In the genomic region with DNA sequence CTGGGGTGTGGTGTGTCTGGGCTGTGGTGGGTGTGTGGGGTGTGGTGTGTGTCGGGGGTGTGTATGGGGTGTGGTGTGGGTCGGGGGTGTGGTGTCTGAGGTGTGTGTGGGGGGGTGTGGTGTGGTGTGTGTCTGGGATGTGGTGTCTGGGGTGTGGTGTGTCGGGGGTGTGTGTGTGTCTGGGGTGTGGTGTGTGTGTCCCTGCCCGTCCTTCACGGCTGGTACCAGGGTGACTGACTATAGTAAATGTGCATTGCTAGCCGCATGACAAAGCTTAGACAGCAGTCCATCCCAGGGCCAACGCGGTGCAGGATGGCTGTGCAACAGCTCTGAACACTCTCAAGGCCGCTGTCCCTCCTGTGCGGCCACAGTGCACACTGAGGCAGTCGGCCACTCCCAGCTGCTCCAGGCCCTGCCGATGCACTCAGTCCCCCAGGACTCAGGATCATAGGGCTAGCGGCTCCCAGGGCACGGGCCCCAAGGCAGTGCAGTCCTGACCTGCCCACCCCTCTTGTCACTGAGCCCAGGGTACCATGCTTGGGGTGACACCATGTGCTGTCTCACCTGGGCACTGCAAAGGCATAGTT, we compare ENCODE assay signal across 11 cellular contexts. TPM values are rescaled to one million over a fixed set of nuclear protein-coding genes. Genes with fewer than 3 reads are reported as not detected.
DNase-seq lines count a peak whose midpoint lies in the region; ATAC-seq and TF ChIP-seq lines count a peak whose summit lies in the region.
"Had no signal": no experiment of that assay in that cellular context is flagged by ENCODE, and none has a peak within 500 bp of the region (broad histone marks: within the 10 kb centered on the region; RNA-seq: fewer than 3 reads in every experiment).

No MANE protein-coding gene starts in this region.

- H2AK5ac ChIP-seq in IMR-90 (ENCODE audit: low read depth, low read length) = no peak overlapping the region; the same call in 1 of the 2 replicates

- dilution Hi-C loops in IMR-90 (cut with HindIII; ENCODE audit: low sequenced_read_pairs, unreplicated experiment) = no loop called here

- POLR2A ChIA-PET in CD4-positive, alpha-beta memory T cell (lab: Charles Lee; ENCODE audit: partially characterized antibody) = interaction anchor here (1.2 to 1.8 kb wide), 2 partner anchors 98 to 176 kb away, joined by 3 to 6 read pairs; no protein-coding TSS in a partner anchor
- POLR2A ChIA-PET in IMR-90 (lab: Charles Lee; ENCODE audit: unreplicated experiment) = no interaction called here
- POLR2A ChIA-PET in activated CD4-positive, alpha-beta memory T cell treated with anti-CD3 and anti-CD28 coated beads for 36 hours (lab: Charles Lee) = no interaction called here

- H3K56ac ChIP-seq in IMR-90 (ENCODE audit: extremely low read depth, insufficient read depth, low read length) = no peak overlapping the region

- H3K9me3 Mint-ChIP-seq in CD4-positive, alpha-beta memory T cell = peaks cover 0 to 9% (median 0%) of the 10 kb centered on the region in 8 donors
- no peaks in the 10 kb centered on the region for H3K9me3 Mint-ChIP-seq in activated CD4-positive, alpha-beta memory T cell treated with anti-CD3 and anti-CD28 coated beads for 36 hours

- no peak overlapping the region for H2BK15ac ChIP-seq in IMR-90 (ENCODE audit: low read depth, low read length)

- no TSS peak for BruUV-seq in IMR-90 (replicated peaks; lab: Mats Ljungman, UMichigan)

- no peak overlapping the region for H2BK120ac ChIP-seq in IMR-90 (ENCODE audit: low read depth, low read length)

- H3K36me3 ChIP-seq in CD4-positive, alpha-beta memory T cell (ENCODE audit: insufficient read depth, low read length) = peaks cover 13% of the 10 kb centered on the region
- H3K36me3 ChIP-seq in IMR-90 (ENCODE audit: control insufficient read depth, insufficient read depth, low read length) = 0 out of 2 replicates have a peak, but pooled peaks cover 1% of the 10 kb centered on the region

- H3K18ac ChIP-seq in IMR-90 (ENCODE audit: low read depth, low read length) = no peak overlapping the region

- no peak overlapping the region for H2BK20ac ChIP-seq in IMR-90 (ENCODE audit: low read depth, low read length)

- TF ChIP-seq RAD21 in IMR-90 (IDR thresholded peaks at IDR 0.05; ENCODE audit: low read length) = no peak

- H3K4ac ChIP-seq in IMR-90 (ENCODE audit: low read depth, low read length) = no peak overlapping the region

- H3K36me3 Mint-ChIP-seq in CD4-positive, alpha-beta memory T cell = peaks cover 13 to 17% of the 10 kb centered on the region in 2 donors
- H3K36me3 Mint-ChIP-seq in activated CD4-positive, alpha-beta memory T cell treated with anti-CD3 and anti-CD28 coated beads for 36 hours = peaks cover 7% of the 10 kb centered on the region

- ATAC-seq in IMR-90 (ENCODE audit: low read depth) (no peak), GM21825 (IDR thresholded peaks at IDR 0.05; ENCODE audit: unreplicated experiment) (no peak)

- no peak overlapping the region for H3K14ac ChIP-seq in IMR-90 (replicated peaks; ENCODE audit: low read depth, low read length)

- no peak for TF ChIP-seq POLR2A in IMR-90 (IDR thresholded peaks at IDR 0.05; ENCODE audit: low read depth, low read length)

- H3K27me3 Mint-ChIP-seq in CD4-positive, alpha-beta memory T cell = no peaks in the 10 kb centered on the region
- H3K27me3 Mint-ChIP-seq in activated CD4-positive, alpha-beta memory T cell treated with anti-CD3 and anti-CD28 coated beads for 36 hours = no peaks in the 10 kb centered on the region

- no peak overlapping the region for H3K23ac ChIP-seq in IMR-90 (ENCODE audit: low read depth, low read length)

- peaks cover 16 to 43% (median 28%) of the 10 kb centered on the region in 4 donors for H3K4me1 Mint-ChIP-seq in CD4-positive, alpha-beta memory T cell
- peaks cover 19% of the 10 kb centered on the region for H3K4me1 Mint-ChIP-seq in activated CD4-positive, alpha-beta memory T cell treated with anti-CD3 and anti-CD28 coated beads for 36 hours (ENCODE audit: low read depth)

- CTCF ChIA-PET in CD4-positive, alpha-beta memory T cell (lab: Charles Lee; ENCODE audit: partially characterized antibody) = interaction anchor here (1.5 to 4.5 kb wide), 2 partner anchors 177 to 180 kb away, joined by 3 to 31 read pairs; no protein-coding TSS in a partner anchor
- CTCF ChIA-PET in IMR-90 (lab: Yijun Ruan, JAX) = no interaction called here
- CTCF ChIA-PET in activated CD4-positive, alpha-beta memory T cell treated with anti-CD3 and anti-CD28 coated beads for 36 hours (lab: Charles Lee) = no interaction called here

- no peak overlapping the region for H4K91ac ChIP-seq in IMR-90 (ENCODE audit: insufficient read depth, low read depth, low read length)

- intact Hi-C loops in CD4-positive, alpha-beta memory T cell (cut with micrococcal nuclease) = no loop called here
- intact Hi-C loops in IMR-90 (cut with micrococcal nuclease) = no loop called here
- intact Hi-C loops in activated CD4-positive, alpha-beta memory T cell treated with anti-CD3 and anti-CD28 coated beads for 36 hours (cut with micrococcal nuclease) = no loop called here

- no peak overlapping the region for H4K5ac ChIP-seq in IMR-90 (ENCODE audit: low read depth, low read length)

- H3K4me1 ChIP-seq in CD4-positive, alpha-beta memory T cell (ENCODE audit: insufficient read depth, low read length) = peaks cover 29% of the 10 kb centered on the region
- H3K4me1 ChIP-seq in IMR-90 (ENCODE audit: control insufficient read depth, insufficient read depth, low read length) = peaks cover 9% of the 10 kb centered on the region

- peak overlapping the region in 6 of 7 donors; percentile 68 to 92 (median 78) for H3K27ac Mint-ChIP-seq in CD4-positive, alpha-beta memory T cell
- H3K27ac Mint-ChIP-seq in activated CD4-positive, alpha-beta memory T cell treated with anti-CD3 and anti-CD28 coated beads for 36 hours = peak overlapping the region; percentile 46

- TF ChIP-seq CTCF in IMR-90 (conservative IDR thresholded peaks at IDR 0.05; ENCODE audit: low read depth, low read length) = no peak

- H3K79me1 ChIP-seq in IMR-90 (ENCODE audit: low read depth in 1 of 2, low read length in 2 of 2) = no peaks in the 10 kb centered on the region

- WGBS in IMR-90 (ENCODE audit: extremely low coverage in 2 of 2, insufficient read length in 1 of 2), 2 experiments = 100% methylated on average over 3 of the region's 14 CpGs; no CpG with 5 or more reads in 1 of the 2 experiments

- no peaks in the 10 kb centered on the region for H4K20me1 ChIP-seq in IMR-90 (ENCODE audit: insufficient read depth, low read length)

- peak; percentile 50 to 74 (median 59) for DNase-seq in CD4-positive, alpha-beta memory T cell
- DNase-seq in IMR-90 (no peak), left kidney (ENCODE audit: low read depth, low spot score) (peak; percentile 22), NCI-H2029 (lab: John Stamatoyannopoulos, UW) (no peak), AML-193 (lab: John Stamatoyannopoulos, UW) (no peak), NCI-H1694 (lab: John Stamatoyannopoulos, UW) (no peak)
- DNase-seq in activated CD4-positive, alpha-beta memory T cell treated with anti-CD3 and anti-CD28 coated beads for 36 hours = peak; percentile 43
- DNase-seq: hypothalamus, NCI-H1930 had no signal

- H3K4me2 ChIP-seq in IMR-90 (ENCODE audit: low read depth, low read length) = no peak overlapping the region

- no peak overlapping the region for H3K9ac ChIP-seq in IMR-90 (ENCODE audit: low read depth, low read length)

- H3K27ac ChIP-seq in CD4-positive, alpha-beta memory T cell (ENCODE audit: low read depth, low read length) = no peak overlapping the region
- no peak overlapping the region for H3K27ac ChIP-seq in IMR-90 (ENCODE audit: insufficient read depth, low read length)
- H3K27ac ChIP-seq: coronary artery had no signal

- no peak overlapping the region for H4K8ac ChIP-seq in IMR-90 (ENCODE audit: low read depth in 2 of 2, low read length in 2 of 2)

- H3K4me3 Mint-ChIP-seq in CD4-positive, alpha-beta memory T cell = peak overlapping the region in 3 of 8 donors; percentile 10 to 26 (median 20)
- no peak overlapping the region for H3K4me3 Mint-ChIP-seq in activated CD4-positive, alpha-beta memory T cell treated with anti-CD3 and anti-CD28 coated beads for 36 hours

- peak overlapping the region; percentile 37 for H2AK9ac ChIP-seq in IMR-90 (replicated peaks; ENCODE audit: low read depth, low read length, poor library complexity)

- H2AFZ ChIP-seq in IMR-90 (replicated peaks; ENCODE audit: low read length, poor library complexity) = no peak overlapping the region

- H3K9me1 ChIP-seq in IMR-90 (ENCODE audit: insufficient read depth, low read length) = peaks cover 16% of the 10 kb centered on the region

- peak overlapping the region; percentile 41 for H2BK5ac ChIP-seq in IMR-90 (ENCODE audit: low read depth, low read length, poor library complexity, severe bottlenecking)

- H3K9me3 ChIP-seq in CD4-positive, alpha-beta memory T cell (ENCODE audit: control insufficient read depth in 1 of 2, low read length in 2 of 2) = no peaks in the 10 kb centered on the region
- H3K9me3 ChIP-seq in IMR-90 (ENCODE audit: control insufficient read depth, insufficient read depth, low read length) = no peaks in the 10 kb centered on the region

- no peak overlapping the region for H3K4me3 ChIP-seq in CD4-positive, alpha-beta memory T cell (ENCODE audit: low read length in 2 of 2)
- no peak overlapping the region for H3K4me3 ChIP-seq in IMR-90 (ENCODE audit: insufficient read depth, low read depth, low read length)
- H3K4me3 ChIP-seq: coronary artery had no signal

- no peaks in the 10 kb centered on the region for H3K27me3 ChIP-seq in CD4-positive, alpha-beta memory T cell (ENCODE audit: insufficient read depth, low read length)
- H3K27me3 ChIP-seq in IMR-90 (ENCODE audit: control insufficient read depth, insufficient read depth, low read length) = no peaks in the 10 kb centered on the region

- in situ Hi-C loops in IMR-90 (cut with MboI; ENCODE audit: low sequenced_read_pairs) = no loop called here

TF ChIP-seq in IMR-90, 13 proteins besides CTCF, POLR2A, EP300 and RAD21 (continues in another document):
- no peak for TF ChIP-seq CEBPB (IDR thresholded peaks at IDR 0.05; ENCODE audit: low read depth, low read length)
- no peak for TF ChIP-seq MAZ (IDR thresholded peaks at IDR 0.05; ENCODE audit: borderline replicate concordance, low read depth, low read length)
- no peak for TF ChIP-seq CHD1 (IDR thresholded peaks at IDR 0.05; ENCODE audit: low read depth, low read length)
- TF ChIP-seq RCOR1 (IDR thresholded peaks at IDR 0.05; ENCODE audit: insufficient replicate concordance, low read length) = no peak
- TF ChIP-seq MAFK (IDR thresholded peaks at IDR 0.05; ENCODE audit: low read depth, low read length) = no peak
- no peak for TF ChIP-seq FOS (IDR thresholded peaks at IDR 0.05; ENCODE audit: low read depth, low read length)
- TF ChIP-seq NFE2L2 (IDR thresholded peaks at IDR 0.05; ENCODE audit: low read depth, low read length) = no peak

RNA-seq across cellular contexts. Expression of a gene that starts 54.0 kb away (rescaled TPM):
- total RNA-seq in CD4-positive, alpha-beta memory T cell = 100 to 1,000 TPM in 1 of 2 experiments, 10 to 100 TPM in 1; 96.5 to 112 TPM
- polyA plus RNA-seq in CD4-positive, alpha-beta memory T cell = 10 to 100 TPM; 12.5 to 23.3 TPM
- 18.8 and 19.7 TPM in 2 replicates for total RNA-seq in IMR-90 (2012; rRNA removed)
- 14.4 and 16.4 TPM in 2 replicates for polyA plus RNA-seq in IMR-90 (2012; rRNA removed)
- polyA plus RNA-seq in IMR-90 (2012; cell fraction: cytosol; rRNA removed) = 5.2 and 5.9 TPM in 2 replicates
- 28.0 and 65.2 TPM in 2 replicates for polyA plus RNA-seq in IMR-90 (2012; cell fraction: nucleus; rRNA removed; ENCODE audit: low replicate concordance)
- total RNA-seq in activated CD4-positive, alpha-beta memory T cell treated with anti-CD3 and anti-CD28 coated beads for 36 hours = 10 to 100 TPM; 34.0 to 34.7 TPM

Comparison
In these comparisons a context has a peak if more than half of its experiments do, and no peak if none do; other contexts are left out.
1. DNase-seq: peak in CD4-positive, alpha-beta memory T cell (5 of 5), activated CD4-positive, alpha-beta memory T cell treated with anti-CD3 and anti-CD28 coated beads for 36 hours (single experiment) and left kidney (single experiment); none in IMR-90 (single experiment), NCI-H2029 (single experiment), AML-193 (0 of 2) and NCI-H1694 (single experiment).